Comparison of ENCODE assay signal across 8 cellular contexts in genomic region chr6:138403324-138403800, GRCh38. TPM values are rescaled to one million over a fixed set of nuclear protein-coding genes. Genes with fewer than 3 reads are reported as not detected.
DNase-seq lines count a peak whose midpoint lies in the region; ATAC-seq and TF ChIP-seq lines count a peak whose summit lies in the region.

No MANE protein-coding gene starts in this region.

- peaks cover 0 to 26% (median 12%) of the 10 kb centered on the region in 4 donors for H3K36me3 ChIP-seq in right lobe of liver

- no peak overlapping the region for H3K27ac Mint-ChIP-seq in T-helper 1 cell treated with Interleukin-12 subunit alpha and Interleukin-12 subunit beta and Interleukin-4 antibody, amounts not matched to agents 30 μg/mL and 1 μg/mL, for 36 hours

- peaks cover 20% of the 10 kb centered on the region for H3K27me3 Mint-ChIP-seq in T-helper 1 cell treated with Interleukin-12 subunit alpha and Interleukin-12 subunit beta and Interleukin-4 antibody, amounts not matched to agents 30 μg/mL and 1 μg/mL, for 36 hours (ENCODE audit: low read depth)

- DNase-seq in AG09319 (ENCODE audit: extremely low read depth, low read depth) (no peak), right lobe of liver (peak; percentile 64 to 72 (median 69))
- peak; percentile 7 for DNase-seq in stimulated activated CD8-positive, alpha-beta memory T cell treated with anti-CD3 and anti-CD28 coated beads, Interleukin-2, amount 100 ng/mL, for 48 hours (ENCODE audit: low read depth in 2 of 2)

- peaks cover 14% of the 10 kb centered on the region for H3K36me3 Mint-ChIP-seq in T-helper 1 cell treated with Interleukin-12 subunit alpha and Interleukin-12 subunit beta and Interleukin-4 antibody, amounts not matched to agents 30 μg/mL and 1 μg/mL, for 36 hours (ENCODE audit: low read depth)

- peak overlapping the region; percentile 58 for H3K27ac ChIP-seq in cingulate gyrus (ENCODE audit: low read depth, low read length)
- peak overlapping the region; percentile 76 to 97 (median 89) for H3K27ac ChIP-seq in right lobe of liver

- no peak for TF ChIP-seq POLR2A in right lobe of liver (IDR thresholded peaks at IDR 0.05)

- intact Hi-C loops in right lobe of liver (cut with DNase I): loop anchor here in 1 of 2 donors (10.0 kb wide), 1 partner anchor 109 kb away; no protein-coding TSS in a partner anchor

- H3K4me1 Mint-ChIP-seq in T-helper 1 cell treated with Interleukin-12 subunit alpha and Interleukin-12 subunit beta and Interleukin-4 antibody, amounts not matched to agents 30 μg/mL and 1 μg/mL, for 36 hours (ENCODE audit: low read depth): peaks cover 10% of the 10 kb centered on the region

- ATAC-seq in GM18861 (IDR thresholded peaks at IDR 0.05; ENCODE audit: unreplicated experiment) (peak; percentile 3), HG03442 (IDR thresholded peaks at IDR 0.05; ENCODE audit: unreplicated experiment) (peak; percentile 12), right lobe of liver (peak; percentile 28 to 49 (median 44)), HG02623 (IDR thresholded peaks at IDR 0.05; ENCODE audit: unreplicated experiment) (no peak)

- H3K4me3 Mint-ChIP-seq in T-helper 1 cell treated with Interleukin-12 subunit alpha and Interleukin-12 subunit beta and Interleukin-4 antibody, amounts not matched to agents 30 μg/mL and 1 μg/mL, for 36 hours: peak overlapping the region; percentile 76

- WGBS in right lobe of liver (ENCODE audit: insufficient coverage, low coverage, low lambda C conversion rate, missing lambda C conversion rate): 0% methylated on average over 12 of the region's 30 CpGs

- no peaks in the 10 kb centered on the region for H3K9me3 ChIP-seq in right lobe of liver

- peak overlapping the region; percentile 61 to 78 (median 78) for H3K4me3 ChIP-seq in right lobe of liver

- no peaks in the 10 kb centered on the region for H3K9me3 Mint-ChIP-seq in T-helper 1 cell treated with Interleukin-12 subunit alpha and Interleukin-12 subunit beta and Interleukin-4 antibody, amounts not matched to agents 30 μg/mL and 1 μg/mL, for 36 hours

- H3K4me1 ChIP-seq in right lobe of liver: peaks cover 0 to 20% (median 6%) of the 10 kb centered on the region in 4 donors

- H3K27me3 ChIP-seq in right lobe of liver: no peaks in the 10 kb centered on the region

- TF ChIP-seq CTCF in AG09319 (IDR thresholded peaks at IDR 0.05; ENCODE audit: low read depth, low read length): peak; percentile 32
- no peak for TF ChIP-seq CTCF in right lobe of liver (IDR thresholded peaks at IDR 0.05)

RNA-seq across cellular contexts. Expression of gene HEBP2, which starts 0.7 kb away (rescaled TPM):
- 10 to 100 TPM; 37.3 to 69.2 (median 53.0) TPM for total RNA-seq in right lobe of liver

RNA-seq across cellular contexts. Expression of gene SMIM28, which starts 25.7 kb away (rescaled TPM):
- total RNA-seq in right lobe of liver: not detected
